1 cellular context compared by ENCODE assay signal in genomic region chr20:49179368-49180277, GRCh38.
TF ChIP-seq lines count a peak whose summit lies in the region.

No MANE protein-coding gene starts in this region.

TF ChIP-seq in HepG2, 621 proteins besides CTCF, POLR2A, EP300 and RAD21 (continues in another document):
- TF ChIP-seq ZNF296 (CRISPR knock-in tag; conservative IDR thresholded peaks at IDR 0.05) (no peak), ZNF674 (CRISPR knock-in tag; IDR thresholded peaks at IDR 0.05; ENCODE audit: low read depth) (no peak), ZNF761 (CRISPR knock-in tag; conservative IDR thresholded peaks at IDR 0.05) (0 out of 2 replicates have a peak, but pooled peaks have one; percentile 72), GMEB2 (CRISPR knock-in tag; IDR thresholded peaks at IDR 0.05; ENCODE audit: low read depth) (no peak), KAT8 (CRISPR knock-in tag; IDR thresholded peaks at IDR 0.05) (peak; percentile 20; the same call in 1 of the 2 replicates), IKZF4 (CRISPR knock-in tag; IDR thresholded peaks at IDR 0.05; ENCODE audit: borderline replicate concordance, low read depth, not compliant biosample characterization) (no peak), RARA (CRISPR knock-in tag; IDR thresholded peaks at IDR 0.05) (peak; percentile 74), RARG (CRISPR knock-in tag; IDR thresholded peaks at IDR 0.05; ENCODE audit: low read depth) (peak; percentile 45; the same call in 1 of the 2 replicates), ZNF607 (CRISPR knock-in tag; IDR thresholded peaks at IDR 0.05; ENCODE audit: borderline replicate concordance) (no peak), NR3C1 (CRISPR knock-in tag; IDR thresholded peaks at IDR 0.05) (no peak), DNMT1 (CRISPR knock-in tag; IDR thresholded peaks at IDR 0.05) (no peak), ZNF12 (CRISPR knock-in tag; IDR thresholded peaks at IDR 0.05) (0 out of 2 replicates have a peak, but pooled peaks have one; percentile 28), XRCC5 (optimal IDR thresholded peaks at IDR 0.05; ENCODE audit: low read length) (no peak), ZNF160 (CRISPR knock-in tag; IDR thresholded peaks at IDR 0.05) (no peak), ZNF142 (CRISPR knock-in tag; IDR thresholded peaks at IDR 0.05) (no peak), NR2C2 (CRISPR knock-in tag; IDR thresholded peaks at IDR 0.05; ENCODE audit: borderline replicate concordance) (0 out of 2 replicates have a peak, but pooled peaks have one; percentile 49), IRF9 (CRISPR knock-in tag; IDR thresholded peaks at IDR 0.05; ENCODE audit: borderline replicate concordance) (no peak), JUNB (CRISPR knock-in tag; IDR thresholded peaks at IDR 0.05; ENCODE audit: borderline replicate concordance) (no peak), ATM (IDR thresholded peaks at IDR 0.05; ENCODE audit: borderline replicate concordance) (no peak), MAFK (conservative IDR thresholded peaks at IDR 0.05 in 1 of 2, IDR thresholded peaks at IDR 0.05 in 1 of 2; ENCODE audit: low read length in 2 of 2) (no peak), BHLHE40 (IDR thresholded peaks at IDR 0.05; ENCODE audit: low read length) (no peak), PHF20 (CRISPR knock-in tag; IDR thresholded peaks at IDR 0.05) (no peak), TBX2 (CRISPR knock-in tag; IDR thresholded peaks at IDR 0.05; ENCODE audit: borderline replicate concordance) (no peak), ZHX1 (CRISPR knock-in tag; IDR thresholded peaks at IDR 0.05; ENCODE audit: low read depth) (no peak), DZIP1 (CRISPR knock-in tag; IDR thresholded peaks at IDR 0.05) (no peak), KDM6A (CRISPR knock-in tag; IDR thresholded peaks at IDR 0.05; ENCODE audit: low read depth) (peak; percentile 80; the same call in 1 of the 2 replicates), ZNF878 (CRISPR knock-in tag; IDR thresholded peaks at IDR 0.05) (no peak), MYC (CRISPR knock-in tag; IDR thresholded peaks at IDR 0.05; ENCODE audit: borderline replicate concordance) (no peak), SRSF4 (IDR thresholded peaks at IDR 0.05; ENCODE audit: low read depth, low read length, poor library complexity, severe bottlenecking) (no peak), TRIM24 (CRISPR knock-in tag; IDR thresholded peaks at IDR 0.05) (no peak), PPARG (CRISPR knock-in tag; conservative IDR thresholded peaks at IDR 0.05) (peak; percentile 100), ZNF549 (CRISPR knock-in tag; IDR thresholded peaks at IDR 0.05) (no peak), RNF219 (CRISPR knock-in tag; IDR thresholded peaks at IDR 0.05) (0 out of 2 replicates have a peak, but pooled peaks have one; percentile 59), AHR (CRISPR knock-in tag; IDR thresholded peaks at IDR 0.05) (no peak), ZNF687 (CRISPR knock-in tag; IDR thresholded peaks at IDR 0.05) (no peak), THYN1 (CRISPR knock-in tag; IDR thresholded peaks at IDR 0.05; ENCODE audit: borderline replicate concordance, low read depth) (no peak), SMAD9 (CRISPR knock-in tag; IDR thresholded peaks at IDR 0.05) (no peak), HMG20A (CRISPR knock-in tag; IDR thresholded peaks at IDR 0.05; ENCODE audit: borderline replicate concordance) (peak; percentile 68; the same call in 1 of the 2 replicates), ATF1 (CRISPR knock-in tag; IDR thresholded peaks at IDR 0.05) (no peak), HINFP (CRISPR knock-in tag; IDR thresholded peaks at IDR 0.05; ENCODE audit: low read depth) (no peak)
